In the genomic region with DNA sequence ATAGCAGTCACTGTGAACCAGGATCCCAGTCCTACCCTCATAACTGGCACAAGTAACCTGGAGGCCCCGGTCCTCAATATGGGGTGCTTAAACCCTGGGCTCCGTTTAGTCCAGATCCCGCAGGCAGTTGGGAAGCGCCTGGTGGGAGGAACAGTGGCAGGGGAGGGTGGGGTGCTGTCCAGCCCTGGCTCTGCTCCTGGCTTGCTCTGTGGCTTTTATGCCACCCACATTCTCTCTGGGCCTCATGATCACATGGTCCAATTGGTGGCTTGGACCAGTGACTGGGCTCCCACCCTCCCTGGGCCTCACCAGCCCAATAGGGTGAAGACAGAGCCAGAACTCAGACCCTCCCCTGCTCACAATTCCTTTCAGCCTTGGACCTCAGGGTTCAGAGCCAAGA, we compare ENCODE assay signal across 23 cellular contexts. TPM values are rescaled to one million over a fixed set of nuclear protein-coding genes. Genes with fewer than 3 reads are reported as not detected.
"Had no signal": no experiment of that assay in that cellular context is flagged by ENCODE, and none has a peak within 500 bp of the region (broad histone marks: within the 10 kb centered on the region; RNA-seq: fewer than 3 reads in every experiment).

No MANE protein-coding gene starts in this region.

- H3K27me3 ChIP-seq: right atrium auricular region had no signal

- H3K9me3 ChIP-seq: heart right ventricle, left ventricle myocardium inferior, right atrium auricular region had no signal

- H3K27ac Mint-ChIP-seq: activated B cell treated with CpG ODN at 0.5 μM for 24 hours; activated CD8-positive, alpha-beta T cell treated with anti-CD3 and anti-CD28 coated beads for 36 hours; activated T-helper 2 cell treated with anti-CD3 and anti-CD28 coated beads, Interferon-gamma antibody, Interleukin-2, Interleukin-4, amounts not matched to agents 10 μg/mL and 5 μg/mL and 100 μg/mL, durations not matched to agents 14 hours and 24 hours and 36 hours; progenitor cell of endocrine pancreas; stimulated activated naive B cell treated with anti-CD40 and anti-IgM and Interleukin-4, amounts not matched to agents 10 μg/mL and 1 μg/mL and 100 μg/mL, for 72 hours had no signal

- H3K9me3 Mint-ChIP-seq: activated B cell treated with CpG ODN at 0.5 μM for 24 hours; activated CD8-positive, alpha-beta T cell treated with anti-CD3 and anti-CD28 coated beads for 36 hours; activated T-cell treated with anti-CD3 and anti-CD28 coated beads, Interleukin-2, amount 50 U/mL, for 24 hours; activated T-helper 2 cell treated with anti-CD3 and anti-CD28 coated beads, Interferon-gamma antibody, Interleukin-2, Interleukin-4, amounts not matched to agents 10 μg/mL and 5 μg/mL and 100 μg/mL, durations not matched to agents 14 hours and 24 hours and 36 hours; brain; stimulated activated naive B cell treated with anti-CD40 and anti-IgM and Interleukin-4, amounts not matched to agents 10 μg/mL and 1 μg/mL and 100 μg/mL, for 72 hours had no signal

- H3K4me3 Mint-ChIP-seq: activated B cell treated with CpG ODN at 0.5 μM for 24 hours; activated CD8-positive, alpha-beta T cell treated with anti-CD3 and anti-CD28 coated beads for 36 hours; activated T-cell treated with anti-CD3 and anti-CD28 coated beads, Interleukin-2, amount 50 U/mL, for 24 hours; stimulated activated naive B cell treated with anti-CD40 and anti-IgM and Interleukin-4, amounts not matched to agents 10 μg/mL and 1 μg/mL and 100 μg/mL, for 72 hours had no signal

- H3K27me3 Mint-ChIP-seq: activated T-cell treated with anti-CD3 and anti-CD28 coated beads, Interleukin-2, amount 50 U/mL, for 24 hours had no signal

- H3K27ac ChIP-seq: dorsolateral prefrontal cortex, left ventricle myocardium inferior, right atrium auricular region had no signal

- FAIRE-seq: colon had no signal

- H3K36me3 Mint-ChIP-seq: brain; stimulated activated naive B cell treated with anti-CD40 and anti-IgM and Interleukin-4, amounts not matched to agents 10 μg/mL and 1 μg/mL and 100 μg/mL, for 72 hours had no signal

- H3K36me3 ChIP-seq: heart right ventricle, left ventricle myocardium inferior, right atrium auricular region had no signal

- H3K4me3 ChIP-seq: dorsolateral prefrontal cortex, heart right ventricle, left ventricle myocardium inferior, right atrium auricular region had no signal

- DNase-seq: activated B cell treated with CpG ODN at 0.5 μM for 24 hours; activated CD4-positive, alpha-beta T cell treated with anti-CD3 and anti-CD28 coated beads for 48 hours; activated CD8-positive, alpha-beta T cell treated with anti-CD3 and anti-CD28 coated beads for 36 hours; activated naive CD4-positive, alpha-beta T cell treated with Interleukin-2 at 50 U/mL for 16 hours; activated T-cell treated with anti-CD3 and anti-CD28 coated beads, Interleukin-2, amount 50 U/mL, for 24 hours; anterior cingulate cortex; central memory CD4-positive, alpha-beta T cell; dorsolateral prefrontal cortex; heart right ventricle; left ventricle myocardium inferior; stimulated activated CD4-positive, alpha-beta T cell treated with anti-CD3 and anti-CD28 coated beads, Interleukin-4, amount 100 ng/mL, for 24 hours; stimulated activated naive B cell treated with anti-CD40 and anti-IgM and Interleukin-4, amounts not matched to agents 10 μg/mL and 1 μg/mL and 100 μg/mL, for 72 hours; T-helper 1 cell; T-helper 9 cell had no signal

RNA-seq across cellular contexts. Expression of a gene that starts 2.9 kb away (rescaled TPM):
- total RNA-seq: activated CD8-positive, alpha-beta T cell treated with anti-CD3 and anti-CD28 coated beads for 36 hours; activated T-helper 2 cell treated with anti-CD3 and anti-CD28 coated beads, Interferon-gamma antibody, Interleukin-2, Interleukin-4, amounts not matched to agents 10 μg/mL and 5 μg/mL and 100 μg/mL, durations not matched to agents 14 hours and 24 hours and 36 hours; heart right ventricle; left ventricle myocardium inferior; mononuclear cell; omental fat pad; progenitor cell of endocrine pancreas; right atrium auricular region; urinary bladder had no signal

RNA-seq across cellular contexts. Expression of a gene that starts 5.6 kb away (rescaled TPM):
- total RNA-seq: activated B cell treated with CpG ODN at 0.5 μM for 24 hours; activated CD8-positive, alpha-beta T cell treated with anti-CD3 and anti-CD28 coated beads for 36 hours; activated T-helper 2 cell treated with anti-CD3 and anti-CD28 coated beads, Interferon-gamma antibody, Interleukin-2, Interleukin-4, amounts not matched to agents 10 μg/mL and 5 μg/mL and 100 μg/mL, durations not matched to agents 14 hours and 24 hours and 36 hours; kidney epithelial cell; mononuclear cell; progenitor cell of endocrine pancreas; urinary bladder had no signal
